ENCODE assay signal across 8 cellular contexts in the genomic region with DNA sequence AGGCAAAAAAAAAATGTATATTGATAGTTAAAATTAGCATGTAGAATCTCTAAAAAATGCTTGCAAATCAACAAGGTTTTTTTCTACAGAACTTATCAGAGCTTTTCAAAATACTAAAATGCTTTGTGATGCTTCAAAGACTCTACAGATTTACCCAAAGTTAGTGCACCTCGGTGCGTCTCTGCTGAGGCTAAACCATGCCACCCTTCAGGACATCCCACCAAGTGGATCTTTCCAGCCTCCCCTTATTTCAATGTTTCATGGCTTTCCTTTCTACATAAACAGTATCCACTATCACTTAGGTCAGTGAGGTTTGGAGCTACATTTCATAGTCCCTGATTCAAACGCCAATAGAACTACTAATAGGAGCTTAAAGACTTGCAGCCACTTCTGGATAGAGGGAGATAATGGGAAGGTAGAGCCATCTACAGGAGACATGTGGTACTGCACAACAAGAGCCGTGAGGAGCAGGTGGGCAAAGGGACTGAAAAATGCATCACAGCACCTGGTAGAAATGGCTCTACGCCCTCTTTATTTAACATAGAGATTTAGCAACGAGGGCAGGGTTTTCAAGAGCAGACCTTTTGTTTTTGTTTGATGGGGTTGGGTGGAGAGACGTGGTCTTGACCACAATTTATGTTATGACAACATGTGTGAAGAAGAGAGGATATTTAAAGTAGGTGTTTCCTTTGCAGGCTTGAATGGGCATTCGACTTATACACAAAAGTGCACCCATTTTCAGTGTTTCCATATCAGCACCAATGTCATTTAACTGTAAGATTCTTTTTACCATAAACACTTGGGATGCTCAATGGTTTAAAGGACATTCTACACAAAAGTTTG. TPM values are rescaled to one million over a fixed set of nuclear protein-coding genes. Genes with fewer than 3 reads are reported as not detected.
DNase-seq lines count a peak whose midpoint lies in the region; ATAC-seq and TF ChIP-seq lines count a peak whose summit lies in the region.

No MANE protein-coding gene starts in this region.

- H3K9ac ChIP-seq in fibroblast of lung (ENCODE audit: insufficient read depth, low read length) = no peak overlapping the region

- no peaks in the 10 kb centered on the region for H3K9me3 Mint-ChIP-seq in nephron progenitor cell

- H3K4me1 ChIP-seq in cardiac muscle cell (ENCODE audit: low read depth) (no peaks in the 10 kb centered on the region), fibroblast of lung (ENCODE audit: control insufficient read depth, extremely low read depth, insufficient read depth, low read length) (no peaks in the 10 kb centered on the region)

- no peaks in the 10 kb centered on the region for H3K9me3 ChIP-seq in cardiac muscle cell (ENCODE audit: low read depth)
- H3K9me3 ChIP-seq in WERI-Rb-1 (ENCODE audit: severe bottlenecking) = no peaks in the 10 kb centered on the region
- H3K9me3 ChIP-seq in fibroblast of lung (ENCODE audit: control insufficient read depth, insufficient read depth, low read depth, low read length) = no peaks in the 10 kb centered on the region

- ATAC-seq in Right ventricle myocardium inferior (no peak), HG02642 (IDR thresholded peaks at IDR 0.05; ENCODE audit: poor library complexity, unreplicated experiment) (peak; percentile 78)

- no peak overlapping the region for H3K4me2 ChIP-seq in fibroblast of lung (ENCODE audit: extremely low read depth, insufficient read depth, low read length)

- peaks cover 14% of the 10 kb centered on the region for H3K27me3 Mint-ChIP-seq in nephron progenitor cell (ENCODE audit: low read depth, poor library complexity)

- H3K27ac Mint-ChIP-seq in nephron progenitor cell = no peak overlapping the region

- TF ChIP-seq CTCF in cardiac muscle cell (IDR thresholded peaks at IDR 0.05; ENCODE audit: low read depth, low read length) (peak; percentile 95), WERI-Rb-1 (IDR thresholded peaks at IDR 0.05; ENCODE audit: low read depth, low read length) (peak; percentile 86), fibroblast of lung (conservative IDR thresholded peaks at IDR 0.05 in 1 of 2, IDR thresholded peaks at IDR 0.05 in 1 of 2; ENCODE audit: low read depth in 1 of 2, low read length in 2 of 2) (peak; percentile 97 to 98), nephron progenitor cell (IDR thresholded peaks at IDR 0.05) (peak; percentile 87)

- H3K36me3 ChIP-seq in cardiac muscle cell = no peaks in the 10 kb centered on the region
- H3K36me3 ChIP-seq in WERI-Rb-1 = no peaks in the 10 kb centered on the region
- H3K36me3 ChIP-seq in fibroblast of lung (ENCODE audit: control insufficient read depth, insufficient read depth, low read length) = no peaks in the 10 kb centered on the region

- H2AFZ ChIP-seq in fibroblast of lung (ENCODE audit: low read length) = no peak overlapping the region

- no peaks in the 10 kb centered on the region for H3K79me2 ChIP-seq in fibroblast of lung (ENCODE audit: control insufficient read depth, insufficient read depth, low read length)

- H3K27ac ChIP-seq in cardiac muscle cell (no peak overlapping the region), WERI-Rb-1 (no peak overlapping the region), fibroblast of lung (ENCODE audit: insufficient read depth, low read length) (no peak overlapping the region)

- H3K36me3 Mint-ChIP-seq in nephron progenitor cell (ENCODE audit: low read depth) = no peaks in the 10 kb centered on the region

- DNase-seq in cardiac muscle cell (ENCODE audit: low read depth in 1 of 2, low spot score in 1 of 2) = peak; percentile 65 to 71
- DNase-seq in Right ventricle myocardium inferior (ENCODE audit: missing footprints) = no peak
- peak; percentile 5 for DNase-seq in NCI-H2029 (lab: John Stamatoyannopoulos, UW)
- peak; percentile 51 for DNase-seq in WERI-Rb-1
- DNase-seq in fibroblast of lung (ENCODE audit: low read depth in 2 of 2) = peak; percentile 40 to 68
- DNase-seq in nephron progenitor cell = peak; percentile 59
- DNase-seq in NCI-H1048 (lab: John Stamatoyannopoulos, UW) = no peak

- no peak overlapping the region for H3K4me3 Mint-ChIP-seq in nephron progenitor cell

- no peak overlapping the region for H3K4me3 ChIP-seq in cardiac muscle cell
- no peak overlapping the region for H3K4me3 ChIP-seq in WERI-Rb-1 (ENCODE audit: low read depth, low read length)
- H3K4me3 ChIP-seq in fibroblast of lung (replicated peaks in 1 of 4; ENCODE audit: control extremely low read depth in 1 of 4, insufficient read depth in 1 of 4, low read depth in 3 of 4, low read length in 4 of 4) = no peak overlapping the region

- H3K27me3 ChIP-seq in cardiac muscle cell (peaks cover 21% of the 10 kb centered on the region), WERI-Rb-1 (ENCODE audit: insufficient read depth, low read depth, severe bottlenecking) (peaks cover 30% of the 10 kb centered on the region), fibroblast of lung (ENCODE audit: control insufficient read depth, insufficient read depth, low read length) (no peaks in the 10 kb centered on the region)

- no peaks in the 10 kb centered on the region for H3K4me1 Mint-ChIP-seq in nephron progenitor cell

- no peaks in the 10 kb centered on the region for H4K20me1 ChIP-seq in fibroblast of lung (ENCODE audit: control insufficient read depth, extremely low read depth, insufficient read depth, low read length)

- intact Hi-C loops in Right ventricle myocardium inferior (cut with DNase I) = loop anchor here (5.0 to 10.0 kb wide), 4 partner anchors 241 to 991 kb away; no protein-coding TSS in a partner anchor

RNA-seq across cellular contexts. Expression of a gene that starts 56.1 kb away (rescaled TPM):
- total RNA-seq in cardiac muscle cell = not detected in 2 replicates
- polyA plus RNA-seq in cardiac muscle cell = not detected in 2 replicates
- not detected for total RNA-seq in Right ventricle myocardium inferior
- not detected in 2 replicates for total RNA-seq in fibroblast of lung
- not detected in 2 replicates for polyA plus RNA-seq in fibroblast of lung
- polyA plus RNA-seq in fibroblast of lung (2012) = not detected in 2 replicates
- polyA minus RNA-seq in fibroblast of lung (ENCODE audit: low replicate concordance) = not detected in 2 replicates

Comparison
In these comparisons a context has a peak if more than half of its experiments do, and no peak if none do; other contexts are left out.
1. DNase-seq: peak in cardiac muscle cell (2 of 2), NCI-H2029 (single experiment), WERI-Rb-1 (single experiment), fibroblast of lung (2 of 2) and nephron progenitor cell (single experiment); none in Right ventricle myocardium inferior (single experiment) and NCI-H1048 (single experiment).
2. Peak in every context shown above with its lines, with median percentiles within 50 percentile points of each other: CTCF ChIP-seq.